ENCODE assay signal across 33 cellular contexts in the genomic region with DNA sequence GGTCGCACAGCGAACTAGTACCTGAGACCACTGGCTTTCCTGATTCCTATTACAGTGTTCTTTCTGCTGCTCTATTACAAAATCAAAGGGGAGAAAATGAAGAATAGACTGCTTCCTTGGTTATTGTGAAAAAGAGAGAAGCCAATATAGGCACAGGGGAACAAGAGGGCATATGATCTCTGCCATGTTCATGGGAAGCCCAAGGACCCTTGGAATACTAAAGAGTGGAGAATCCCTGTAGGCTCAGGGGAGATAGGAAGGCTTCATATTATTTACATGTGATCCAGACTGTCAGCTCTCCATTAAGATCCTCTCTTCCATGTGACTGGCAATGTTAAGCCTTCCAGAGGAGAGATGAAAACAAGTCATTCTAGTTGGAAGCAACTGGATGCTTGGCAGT.
"Had no signal": no experiment of that assay in that cellular context is flagged by ENCODE, and none has a peak within 500 bp of the region (broad histone marks: within the 10 kb centered on the region; RNA-seq: fewer than 3 reads in every experiment).

No MANE protein-coding gene starts in this region.

- H3K27me3 Mint-ChIP-seq: activated B cell treated with CpG ODN at 0.5 μM for 24 hours; activated CD4-positive, alpha-beta memory T cell treated with anti-CD3 and anti-CD28 coated beads for 36 hours; activated CD4-positive, alpha-beta memory T cell treated with anti-CD3 and anti-CD28 coated beads, Interleukin-2, amount 10 ng/mL, durations not matched to agents 7 days and 5 days; activated CD4-positive, alpha-beta T cell treated with anti-CD3 and anti-CD28 coated beads for 36 hours; activated CD4-positive, alpha-beta T cell treated with anti-CD3 and anti-CD28 coated beads, Interleukin-2, amount 10 ng/mL, durations not matched to agents 24 days and 14 days; activated CD8-positive, alpha-beta memory T cell treated with anti-CD3 and anti-CD28 coated beads, Interleukin-2, amount 10 ng/mL, durations not matched to agents 7 days and 5 days; activated CD8-positive, alpha-beta T cell treated with anti-CD3 and anti-CD28 coated beads for 36 hours had no signal

- ATAC-seq: activated CD4-positive, alpha-beta T cell treated with anti-CD3 and anti-CD28 coated beads for 36 hours; activated CD4-positive, CD25-positive, alpha-beta regulatory T cell treated with anti-CD3 and anti-CD28 coated beads, Interleukin-2, amount 50 U/mL, for 24 hours; activated CD8-positive, alpha-beta memory T cell treated with anti-CD3 and anti-CD28 coated beads, Interleukin-2, amount 10 ng/mL, durations not matched to agents 7 days and 5 days; activated CD8-positive, alpha-beta T cell treated with anti-CD3 and anti-CD28 coated beads for 36 hours; activated CD8-positive, alpha-beta T cell treated with anti-CD3 and anti-CD28 coated beads, Interleukin-2, amount 10 ng/mL, durations not matched to agents 7 days and 5 days; T-cell; T-helper 17 cell; WTC11 had no signal

- H3K27ac Mint-ChIP-seq: activated B cell treated with CpG ODN at 0.5 μM for 24 hours; activated CD4-positive, alpha-beta memory T cell treated with anti-CD3 and anti-CD28 coated beads for 36 hours; activated CD4-positive, alpha-beta memory T cell treated with anti-CD3 and anti-CD28 coated beads, Interleukin-2, amount 10 ng/mL, durations not matched to agents 7 days and 5 days; activated CD4-positive, alpha-beta T cell treated with anti-CD3 and anti-CD28 coated beads for 36 hours; activated CD4-positive, alpha-beta T cell treated with anti-CD3 and anti-CD28 coated beads, Interleukin-2, amount 10 ng/mL, durations not matched to agents 24 days and 14 days; activated CD4-positive, alpha-beta T cell treated with anti-CD3 and anti-CD28 coated beads, Interleukin-2, amount 10 ng/mL, durations not matched to agents 7 days and 5 days; activated CD8-positive, alpha-beta memory T cell treated with anti-CD3 and anti-CD28 coated beads, Interleukin-2, amount 10 ng/mL, durations not matched to agents 7 days and 5 days; activated CD8-positive, alpha-beta T cell treated with anti-CD3 and anti-CD28 coated beads for 36 hours; activated CD8-positive, alpha-beta T cell treated with anti-CD3 and anti-CD28 coated beads, Interleukin-2, amount 10 ng/mL, durations not matched to agents 7 days and 5 days; T-cell; T-helper 1 cell treated with Interleukin-12 subunit alpha and Interleukin-12 subunit beta and Interleukin-4 antibody, amounts not matched to agents 30 μg/mL and 1 μg/mL, for 36 hours; T-helper 17 cell; T-helper 2 cell treated with Interferon-gamma antibody and Interleukin-4, amounts not matched to agents 5 μg/mL and 100 μg/mL, for 36 hours; WTC11 had no signal

- H3K4me1 Mint-ChIP-seq: activated B cell treated with CpG ODN at 0.5 μM for 24 hours; activated CD4-positive, alpha-beta memory T cell treated with anti-CD3 and anti-CD28 coated beads, Interleukin-2, amount 10 ng/mL, durations not matched to agents 7 days and 5 days; activated CD4-positive, alpha-beta T cell treated with anti-CD3 and anti-CD28 coated beads for 36 hours; activated CD4-positive, alpha-beta T cell treated with anti-CD3 and anti-CD28 coated beads, Interleukin-2, amount 10 ng/mL, durations not matched to agents 24 days and 14 days; activated CD4-positive, alpha-beta T cell treated with anti-CD3 and anti-CD28 coated beads, Interleukin-2, amount 10 ng/mL, durations not matched to agents 7 days and 5 days; activated CD8-positive, alpha-beta memory T cell treated with anti-CD3 and anti-CD28 coated beads, Interleukin-2, amount 10 ng/mL, durations not matched to agents 7 days and 5 days; T-cell; T-helper 17 cell had no signal

- H3K36me3 Mint-ChIP-seq: activated CD4-positive, alpha-beta memory T cell treated with anti-CD3 and anti-CD28 coated beads for 36 hours; activated CD8-positive, alpha-beta memory T cell treated with anti-CD3 and anti-CD28 coated beads, Interleukin-2, amount 10 ng/mL, durations not matched to agents 7 days and 5 days; T-cell; WTC11 had no signal

- DNase-seq: activated B cell treated with CpG ODN at 0.5 μM for 24 hours; activated CD4-positive, alpha-beta memory T cell treated with anti-CD3 and anti-CD28 coated beads for 36 hours; activated CD4-positive, alpha-beta memory T cell treated with anti-CD3 and anti-CD28 coated beads, Interleukin-2, amount 10 ng/mL, durations not matched to agents 7 days and 5 days; activated CD4-positive, alpha-beta T cell treated with anti-CD3 and anti-CD28 coated beads for 1 hour; activated CD4-positive, alpha-beta T cell treated with anti-CD3 and anti-CD28 coated beads for 36 hours; activated CD4-positive, alpha-beta T cell treated with anti-CD3 and anti-CD28 coated beads for 4 hours; activated CD4-positive, alpha-beta T cell treated with anti-CD3 and anti-CD28 coated beads for 48 hours; activated CD4-positive, alpha-beta T cell treated with anti-CD3 and anti-CD28 coated beads, Interleukin-2, amount 10 ng/mL, durations not matched to agents 24 days and 14 days; activated CD4-positive, alpha-beta T cell treated with anti-CD3 and anti-CD28 coated beads, Interleukin-2, amount 10 ng/mL, durations not matched to agents 7 days and 5 days; activated CD4-positive, alpha-beta T cell treated with anti-CD3 and anti-CD28 coated beads, Interleukin-2, amount 50 U/mL, for 1 hour; activated CD4-positive, alpha-beta T cell treated with anti-CD3 and anti-CD28 coated beads, Interleukin-2, amount 50 U/mL, for 4 hours; activated CD4-positive, alpha-beta T cell treated with anti-CD3 and anti-CD28 coated beads, Interleukin-2, amount 50 U/mL, for 48 hours; activated CD4-positive, CD25-positive, alpha-beta regulatory T cell; activated CD4-positive, CD25-positive, alpha-beta regulatory T cell treated with anti-CD3 and anti-CD28 coated beads, Interleukin-2, amount 50 U/mL, for 72 hours; activated CD8-positive, alpha-beta memory T cell treated with anti-CD3 and anti-CD28 coated beads for 24 hours; activated CD8-positive, alpha-beta memory T cell treated with anti-CD3 and anti-CD28 coated beads, Interleukin-2, amount 10 ng/mL, durations not matched to agents 7 days and 5 days; activated CD8-positive, alpha-beta memory T cell treated with anti-CD3 and anti-CD28 coated beads, Interleukin-2, amount 50 U/mL, for 4 hours; activated CD8-positive, alpha-beta memory T cell treated with anti-CD3 and anti-CD28 coated beads, Interleukin-2, amount 50 U/mL, for 48 hours; activated CD8-positive, alpha-beta T cell treated with anti-CD3 and anti-CD28 coated beads for 36 hours; activated CD8-positive, alpha-beta T cell treated with anti-CD3 and anti-CD28 coated beads, Interleukin-2, amount 10 ng/mL, durations not matched to agents 7 days and 5 days; activated T-cell treated with anti-CD3 and anti-CD28 coated beads for 4 hours; activated T-cell treated with anti-CD3 and anti-CD28 coated beads, Interleukin-2, amount 50 U/mL, for 1 hour; T-cell; T-helper 1 cell; T-helper 17 cell; T-helper 2 cell; T-helper 9 cell; T1000; WERI-Rb-1 had no signal

- H3K4me3 Mint-ChIP-seq: activated B cell treated with CpG ODN at 0.5 μM for 24 hours; activated CD4-positive, alpha-beta memory T cell treated with anti-CD3 and anti-CD28 coated beads for 36 hours; activated CD4-positive, alpha-beta memory T cell treated with anti-CD3 and anti-CD28 coated beads, Interleukin-2, amount 10 ng/mL, durations not matched to agents 7 days and 5 days; activated CD4-positive, alpha-beta T cell treated with anti-CD3 and anti-CD28 coated beads for 36 hours; activated CD4-positive, alpha-beta T cell treated with anti-CD3 and anti-CD28 coated beads, Interleukin-2, amount 10 ng/mL, durations not matched to agents 24 days and 14 days; activated CD4-positive, alpha-beta T cell treated with anti-CD3 and anti-CD28 coated beads, Interleukin-2, amount 10 ng/mL, durations not matched to agents 7 days and 5 days; activated CD8-positive, alpha-beta memory T cell treated with anti-CD3 and anti-CD28 coated beads, Interleukin-2, amount 10 ng/mL, durations not matched to agents 7 days and 5 days; activated CD8-positive, alpha-beta T cell treated with anti-CD3 and anti-CD28 coated beads for 36 hours; activated CD8-positive, alpha-beta T cell treated with anti-CD3 and anti-CD28 coated beads, Interleukin-2, amount 10 ng/mL, durations not matched to agents 7 days and 5 days; T-cell; T-helper 1 cell treated with Interleukin-12 subunit alpha and Interleukin-12 subunit beta and Interleukin-4 antibody, amounts not matched to agents 30 μg/mL and 1 μg/mL, for 36 hours; T-helper 17 cell; T-helper 2 cell treated with Interferon-gamma antibody and Interleukin-4, amounts not matched to agents 5 μg/mL and 100 μg/mL, for 36 hours; WTC11 had no signal

- H3K9me3 Mint-ChIP-seq: activated B cell treated with CpG ODN at 0.5 μM for 24 hours; activated CD4-positive, alpha-beta memory T cell treated with anti-CD3 and anti-CD28 coated beads for 36 hours; activated CD4-positive, alpha-beta memory T cell treated with anti-CD3 and anti-CD28 coated beads, Interleukin-2, amount 10 ng/mL, durations not matched to agents 7 days and 5 days; activated CD4-positive, alpha-beta T cell treated with anti-CD3 and anti-CD28 coated beads, Interleukin-2, amount 10 ng/mL, durations not matched to agents 24 days and 14 days; activated CD4-positive, alpha-beta T cell treated with anti-CD3 and anti-CD28 coated beads, Interleukin-2, amount 10 ng/mL, durations not matched to agents 7 days and 5 days; activated CD8-positive, alpha-beta T cell treated with anti-CD3 and anti-CD28 coated beads for 36 hours; T-cell; T-helper 1 cell treated with Interleukin-12 subunit alpha and Interleukin-12 subunit beta and Interleukin-4 antibody, amounts not matched to agents 30 μg/mL and 1 μg/mL, for 36 hours; T-helper 2 cell treated with Interferon-gamma antibody and Interleukin-4, amounts not matched to agents 5 μg/mL and 100 μg/mL, for 36 hours had no signal
